ENCODE assay signal across 9 cellular contexts in the genomic region with DNA sequence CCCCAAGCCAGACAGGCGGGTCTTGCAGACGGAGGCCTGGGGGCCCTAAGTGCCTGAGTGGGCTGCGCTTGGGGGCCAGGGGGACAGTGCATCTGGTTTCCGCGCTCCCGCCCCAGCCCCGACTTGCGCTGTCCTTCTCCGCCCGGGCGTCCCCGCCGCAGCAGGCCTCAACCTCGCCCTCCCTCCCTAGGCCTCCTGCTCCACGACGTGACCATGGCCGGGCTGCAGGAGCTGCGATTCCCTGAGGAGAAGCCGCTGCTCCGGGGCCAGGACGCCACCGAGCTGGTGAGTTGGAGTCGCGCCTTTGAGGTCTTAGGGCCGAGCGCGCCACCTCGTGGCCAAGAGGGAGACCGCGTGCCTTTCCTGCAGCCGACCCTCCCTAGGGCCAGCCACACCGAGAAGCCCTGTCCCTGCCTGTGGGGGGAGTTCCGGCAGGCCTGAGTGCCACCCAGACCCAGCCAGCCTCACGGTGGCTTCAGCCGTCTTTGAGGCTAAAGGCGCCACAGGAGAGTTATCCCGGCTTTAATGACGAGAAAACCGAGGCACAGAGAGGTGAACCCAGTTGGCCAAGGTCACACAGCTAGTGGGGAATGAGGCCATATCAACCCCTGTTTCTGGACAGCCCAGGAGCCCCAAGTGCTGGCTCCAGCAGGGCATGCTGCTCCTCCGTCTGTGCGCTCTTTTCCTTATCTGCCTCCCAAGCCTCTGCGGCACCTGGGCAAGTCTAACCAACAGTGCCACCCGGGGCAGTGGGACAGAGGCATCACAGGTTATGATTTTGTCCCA. TPM values are rescaled to one million over a fixed set of nuclear protein-coding genes. Genes with fewer than 3 reads are reported as not detected.
DNase-seq lines count a peak whose midpoint lies in the region; ATAC-seq and TF ChIP-seq lines count a peak whose summit lies in the region.
"Had no signal": no experiment of that assay in that cellular context is flagged by ENCODE, and none has a peak within 500 bp of the region (broad histone marks: within the 10 kb centered on the region; RNA-seq: fewer than 3 reads in every experiment).

No MANE protein-coding gene starts in this region.

- H3K4me1 Mint-ChIP-seq in CD4-positive, alpha-beta memory T cell = peaks cover 0 to 3% (median 0%) of the 10 kb centered on the region in 4 donors
- no peaks in the 10 kb centered on the region for H3K4me1 Mint-ChIP-seq in activated naive CD8-positive, alpha-beta T cell treated with anti-CD3 and anti-CD28 coated beads for 36 hours

- H3K27me3 ChIP-seq in CD4-positive, alpha-beta memory T cell (ENCODE audit: insufficient read depth, low read length) = no peaks in the 10 kb centered on the region
- H3K27me3 ChIP-seq in vagina = no peaks in the 10 kb centered on the region

- no peaks in the 10 kb centered on the region for H3K36me3 ChIP-seq in CD4-positive, alpha-beta memory T cell (ENCODE audit: insufficient read depth, low read length)
- no peaks in the 10 kb centered on the region for H3K36me3 ChIP-seq in vagina

- CTCF ChIA-PET in CD4-positive, alpha-beta memory T cell (lab: Charles Lee; ENCODE audit: partially characterized antibody) = interaction anchor here (0.6 to 9.3 kb wide), 13 partner anchors 12 to 490 kb away, joined by 3 to 238 read pairs (median 4); partner anchors contain the start of gene NDRG4

- H3K4me3 ChIP-seq in CD4-positive, alpha-beta memory T cell (ENCODE audit: low read length in 2 of 2) = no peak overlapping the region
- peak overlapping the region; percentile 15 to 28 for H3K4me3 ChIP-seq in vagina

- peak overlapping the region in 3 of 8 donors; percentile 20 to 39 (median 26) for H3K4me3 Mint-ChIP-seq in CD4-positive, alpha-beta memory T cell
- H3K4me3 Mint-ChIP-seq in activated naive CD8-positive, alpha-beta T cell treated with anti-CD3 and anti-CD28 coated beads for 36 hours = no peak overlapping the region
- H3K4me3 Mint-ChIP-seq: T-helper 1 cell treated with Interleukin-12 subunit alpha and Interleukin-12 subunit beta and Interleukin-4 antibody, amounts not matched to agents 30 μg/mL and 1 μg/mL, for 36 hours had no signal

- no peaks in the 10 kb centered on the region for H3K9me3 ChIP-seq in CD4-positive, alpha-beta memory T cell (ENCODE audit: control insufficient read depth in 1 of 2, low read length in 2 of 2)
- H3K9me3 ChIP-seq in vagina = no peaks in the 10 kb centered on the region

- H3K36me3 Mint-ChIP-seq in CD4-positive, alpha-beta memory T cell = no peaks in the 10 kb centered on the region
- no peaks in the 10 kb centered on the region for H3K36me3 Mint-ChIP-seq in activated naive CD8-positive, alpha-beta T cell treated with anti-CD3 and anti-CD28 coated beads for 36 hours

- intact Hi-C loops in CD4-positive, alpha-beta memory T cell (cut with micrococcal nuclease) = loop anchor here (1.0 to 5.0 kb wide), 2 partner anchors 151 to 730 kb away; no protein-coding TSS in a partner anchor
- intact Hi-C loops in cardiac septum (cut with DNase I) = loop anchor here (2.0 kb wide), 1 partner anchor 151 kb away; no protein-coding TSS in a partner anchor
- intact Hi-C loops in vagina (cut with DNase I) = loop anchor here (2.0 kb wide), 1 partner anchor 149 kb away; no protein-coding TSS in a partner anchor

- H3K27me3 Mint-ChIP-seq in CD4-positive, alpha-beta memory T cell = peaks cover 4 to 8% of the 10 kb centered on the region in 2 donors
- H3K27me3 Mint-ChIP-seq in activated naive CD8-positive, alpha-beta T cell treated with anti-CD3 and anti-CD28 coated beads for 36 hours = peaks cover 8% of the 10 kb centered on the region

- no peak overlapping the region for H3K27ac Mint-ChIP-seq in CD4-positive, alpha-beta memory T cell
- no peak overlapping the region for H3K27ac Mint-ChIP-seq in activated naive CD8-positive, alpha-beta T cell treated with anti-CD3 and anti-CD28 coated beads for 36 hours
- H3K27ac Mint-ChIP-seq: T-helper 1 cell treated with Interleukin-12 subunit alpha and Interleukin-12 subunit beta and Interleukin-4 antibody, amounts not matched to agents 30 μg/mL and 1 μg/mL, for 36 hours had no signal

- TF ChIP-seq POLR2A in vagina (IDR thresholded peaks at IDR 0.05) = no peak

- peak; percentile 85 to 92 (median 87) for TF ChIP-seq CTCF in vagina (IDR thresholded peaks at IDR 0.05)

- POLR2A ChIA-PET in CD4-positive, alpha-beta memory T cell (lab: Charles Lee; ENCODE audit: partially characterized antibody) = interaction anchor here (1.0 kb wide), 1 partner anchor 151 kb away, joined by 9 read pairs; no protein-coding TSS in a partner anchor

- H3K27ac ChIP-seq in CD4-positive, alpha-beta memory T cell (ENCODE audit: low read depth, low read length) = no peak overlapping the region
- no peak overlapping the region for H3K27ac ChIP-seq in vagina

- ATAC-seq in GM21390 (IDR thresholded peaks at IDR 0.05; ENCODE audit: unreplicated experiment) = peak; percentile 82

- H3K9me3 Mint-ChIP-seq in CD4-positive, alpha-beta memory T cell = no peaks in the 10 kb centered on the region
- no peaks in the 10 kb centered on the region for H3K9me3 Mint-ChIP-seq in activated naive CD8-positive, alpha-beta T cell treated with anti-CD3 and anti-CD28 coated beads for 36 hours
- H3K9me3 Mint-ChIP-seq: T-helper 1 cell treated with Interleukin-12 subunit alpha and Interleukin-12 subunit beta and Interleukin-4 antibody, amounts not matched to agents 30 μg/mL and 1 μg/mL, for 36 hours had no signal

- DNase-seq in CD4-positive, alpha-beta memory T cell = peak; percentile 59 to 71 (median 62)
- DNase-seq in M059J (ENCODE audit: low read depth) (peak; percentile 78), SKM-1 (lab: John Stamatoyannopoulos, UW; ENCODE audit: unreplicated experiment) (peak; percentile 36), cardiac septum (ENCODE audit: low spot score) (peak; percentile 93), putamen (ENCODE audit: low spot score) (peak; percentile 75), vagina (ENCODE audit: extremely low spot score in 2 of 2) (no peak)
- peak; percentile 72 for DNase-seq in activated naive CD8-positive, alpha-beta T cell treated with anti-CD3 and anti-CD28 coated beads for 36 hours

- no peaks in the 10 kb centered on the region for H3K4me1 ChIP-seq in CD4-positive, alpha-beta memory T cell (ENCODE audit: insufficient read depth, low read length)
- peaks cover 6% of the 10 kb centered on the region for H3K4me1 ChIP-seq in vagina

RNA-seq across cellular contexts. Expression of gene NDRG4, which starts 12.2 kb away (rescaled TPM):
- total RNA-seq in CD4-positive, alpha-beta memory T cell = 1 to 10 TPM; 1.3 TPM
- under 1 TPM in 1 of 2 donors, not detected in 1; 0.22 TPM for polyA plus RNA-seq in CD4-positive, alpha-beta memory T cell
- total RNA-seq in M059J (2014; rRNA removed; shearing (Covaris generic)) = 6.5 and 12.3 TPM in 2 replicates
- 1 to 10 TPM; 6.8 to 7.3 TPM for total RNA-seq in activated naive CD8-positive, alpha-beta T cell treated with anti-CD3 and anti-CD28 coated beads for 36 hours
- 607 TPM for total RNA-seq in cardiac septum
- 128 TPM for total RNA-seq in vagina

RNA-seq across cellular contexts. Expression of gene SETD6, which starts 27.6 kb away (rescaled TPM):
- 10 to 100 TPM; 34.2 to 38.3 TPM for total RNA-seq in CD4-positive, alpha-beta memory T cell
- polyA plus RNA-seq in CD4-positive, alpha-beta memory T cell = 10 to 100 TPM in 1 of 2 donors, 1 to 10 TPM in 1; 6.1 to 13.0 TPM
- 7.5 and 11.0 TPM in 2 replicates for total RNA-seq in M059J (2014; rRNA removed; shearing (Covaris generic))
- total RNA-seq in activated naive CD8-positive, alpha-beta T cell treated with anti-CD3 and anti-CD28 coated beads for 36 hours = 10 to 100 TPM; 18.7 to 20.2 TPM
- total RNA-seq in cardiac septum (12.4 TPM), vagina (79.1 TPM)

Comparison
In these comparisons a context has a peak if more than half of its experiments do, and no peak if none do; other contexts are left out.
1. DNase-seq: peak in CD4-positive, alpha-beta memory T cell (5 of 5), M059J (single experiment), SKM-1 (single experiment), activated naive CD8-positive, alpha-beta T cell treated with anti-CD3 and anti-CD28 coated beads for 36 hours (single experiment), cardiac septum (single experiment) and putamen (single experiment); none in vagina (0 of 2).
2. H3K4me3 ChIP-seq: peak in vagina (2 of 2); none in CD4-positive, alpha-beta memory T cell (0 of 2).